1 cellular context compared by ENCODE assay signal in the genomic region with DNA sequence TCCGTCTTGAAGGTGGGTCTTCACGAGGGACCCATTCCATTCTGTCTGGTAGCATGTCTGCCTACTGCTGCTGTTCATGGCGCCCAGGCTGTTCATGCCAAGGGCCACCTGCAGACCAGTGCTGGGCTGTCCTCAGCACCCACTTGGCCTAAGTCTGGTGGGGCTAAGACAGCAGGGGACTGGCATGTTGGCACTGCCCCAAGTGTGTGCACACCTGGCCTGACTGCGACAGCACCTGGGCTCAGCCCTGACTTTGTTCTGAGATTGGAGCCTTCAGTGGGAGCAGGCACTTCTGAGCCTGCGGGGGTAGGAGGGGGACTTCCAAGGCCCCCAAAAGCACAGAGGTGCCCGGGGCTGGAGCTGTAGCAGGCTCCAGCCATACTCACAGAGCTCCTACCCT.
TF ChIP-seq lines count a peak whose summit lies in the region.

No MANE protein-coding gene starts in this region.

TF ChIP-seq in IMR-90, 13 proteins besides CTCF, POLR2A, EP300 and RAD21 (continued from another document):
- TF ChIP-seq USF2 (IDR thresholded peaks at IDR 0.05; ENCODE audit: low read depth, low read length) (no peak), SMC3 (IDR thresholded peaks at IDR 0.05; ENCODE audit: low read depth, low read length) (no peak), FOS (IDR thresholded peaks at IDR 0.05; ENCODE audit: low read depth, low read length) (no peak), RFX5 (IDR thresholded peaks at IDR 0.05; ENCODE audit: low read depth, low read length) (no peak), MXI1 (IDR thresholded peaks at IDR 0.05; ENCODE audit: borderline replicate concordance, low read depth, low read length) (no peak)
- TF ChIP-seq, protein P1, sequence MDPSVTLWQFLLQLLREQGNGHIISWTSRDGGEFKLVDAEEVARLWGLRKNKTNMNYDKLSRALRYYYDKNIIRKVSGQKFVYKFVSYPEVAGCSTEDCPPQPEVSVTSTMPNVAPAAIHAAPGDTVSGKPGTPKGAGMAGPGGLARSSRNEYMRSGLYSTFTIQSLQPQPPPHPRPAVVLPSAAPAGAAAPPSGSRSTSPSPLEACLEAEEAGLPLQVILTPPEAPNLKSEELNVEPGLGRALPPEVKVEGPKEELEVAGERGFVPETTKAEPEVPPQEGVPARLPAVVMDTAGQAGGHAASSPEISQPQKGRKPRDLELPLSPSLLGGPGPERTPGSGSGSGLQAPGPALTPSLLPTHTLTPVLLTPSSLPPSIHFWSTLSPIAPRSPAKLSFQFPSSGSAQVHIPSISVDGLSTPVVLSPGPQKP (IDR thresholded peaks at IDR 0.05; ENCODE audit: borderline replicate concordance, low read depth, low read length): no peak
